ENCODE assay signal across 21 cellular contexts in the genomic region with DNA sequence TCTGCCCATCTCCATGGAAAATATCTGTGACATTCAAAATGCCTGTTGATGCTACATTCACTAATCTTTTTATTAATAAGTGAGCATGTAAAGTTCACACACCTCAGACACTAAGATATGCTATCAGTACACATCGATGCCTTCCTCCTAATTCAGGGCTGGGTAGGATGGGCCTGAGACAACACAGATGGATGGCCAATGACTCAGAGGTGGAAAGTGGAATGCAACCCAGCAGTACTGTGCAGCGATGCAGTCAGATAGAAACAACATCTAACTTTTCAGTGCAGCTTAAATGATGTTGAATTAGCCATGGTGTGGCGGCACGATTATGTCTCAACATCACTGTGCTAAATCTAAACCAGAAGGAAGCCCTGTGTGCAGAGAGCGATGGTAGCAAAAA.
DNase-seq lines count a peak whose midpoint lies in the region; ATAC-seq, FAIRE-seq and TF ChIP-seq lines count a peak whose summit lies in the region.
"Had no signal": no experiment of that assay in that cellular context is flagged by ENCODE, and none has a peak within 500 bp of the region (broad histone marks: within the 10 kb centered on the region; RNA-seq: fewer than 3 reads in every experiment).

No MANE protein-coding gene starts in this region.

- H3K36me3 ChIP-seq in bronchial epithelial cell (ENCODE audit: control insufficient read depth, insufficient read depth, low read length) (no peaks in the 10 kb centered on the region), body of pancreas (replicated peaks in 1 of 2; ENCODE audit: insufficient read depth in 1 of 2, low read depth in 2 of 2) (no peaks in the 10 kb centered on the region)

- DNase-seq in A172 (ENCODE audit: low spot score) = peak; percentile 27
- DNase-seq in HK-2 (ENCODE audit: unreplicated experiment) = peak; percentile 11
- peak; percentile 3 for DNase-seq in bronchial epithelial cell (ENCODE audit: low read depth)
- peak; percentile 76 for DNase-seq in kidney tubule cell (ENCODE audit: low spot score)
- no peak for DNase-seq in NCI-H187 (lab: John Stamatoyannopoulos, UW)
- DNase-seq in iPS-NIHi7 (ENCODE audit: extremely low spot score) = no peak
- no peak for DNase-seq in body of pancreas
- DNase-seq: GDM1, MM.1S, NCI-H1105, NCI-H1694 treated with DMSO at 0.1 percent for 48 hours, NCI-H446 treated with DMSO at 0.1 percent for 48 hours, NCI-H748 treated with DMSO at 0.1 percent for 48 hours, PC-9, SHP77 treated with DMSO at 0.1 percent for 48 hours had no signal

- FAIRE-seq in bronchial epithelial cell (lab: Jason Lieb, UNC) = no peak
- FAIRE-seq: GM12892, H1 had no signal

- ATAC-seq in body of pancreas (no peak), HG03439 (IDR thresholded peaks at IDR 0.05; ENCODE audit: unreplicated experiment) (no peak)

- no peak overlapping the region for H3K27ac ChIP-seq in body of pancreas
- H3K27ac ChIP-seq: 22Rv1, C4-2B, KMS-11, PC-9 had no signal

- TF ChIP-seq POLR2A in body of pancreas (IDR thresholded peaks at IDR 0.05) = no peak

- no peak for TF ChIP-seq CTCF in bronchial epithelial cell (IDR thresholded peaks at IDR 0.05; ENCODE audit: insufficient read depth, low read length, severe bottlenecking)
- no peak for TF ChIP-seq CTCF in body of pancreas (IDR thresholded peaks at IDR 0.05)

- H3K4me3 ChIP-seq in bronchial epithelial cell (ENCODE audit: low read depth, low read length) (no peak overlapping the region), body of pancreas (no peak overlapping the region)
- H3K4me3 ChIP-seq: PC-9 had no signal

- no peaks in the 10 kb centered on the region for H3K9me3 ChIP-seq in body of pancreas

- no peaks in the 10 kb centered on the region for H3K4me1 ChIP-seq in body of pancreas

- intact Hi-C loops in body of pancreas (cut with DNase I) = no loop called here

- WGBS in body of pancreas, 2 donors = 71 to 76% methylated on average over 5 of the region's 5 CpGs

- H3K27me3 ChIP-seq in bronchial epithelial cell (ENCODE audit: control insufficient read depth, insufficient read depth, low read length) = no peaks in the 10 kb centered on the region
- no peaks in the 10 kb centered on the region for H3K27me3 ChIP-seq in body of pancreas

Comparison
In these comparisons a context has a peak if more than half of its experiments do, and no peak if none do; other contexts are left out.
1. DNase-seq: peak in A172 (single experiment), HK-2 (single experiment), bronchial epithelial cell (single experiment) and kidney tubule cell (single experiment); none in NCI-H187 (0 of 2), iPS-NIHi7 (single experiment) and body of pancreas (0 of 4).